8 cellular contexts compared by ENCODE assay signal in genomic region chr1:53837924-53838653, GRCh38. TPM values are rescaled to one million over a fixed set of nuclear protein-coding genes. Genes with fewer than 3 reads are reported as not detected.
DNase-seq lines count a peak whose midpoint lies in the region; ATAC-seq and TF ChIP-seq lines count a peak whose summit lies in the region.

A gene with protein sequence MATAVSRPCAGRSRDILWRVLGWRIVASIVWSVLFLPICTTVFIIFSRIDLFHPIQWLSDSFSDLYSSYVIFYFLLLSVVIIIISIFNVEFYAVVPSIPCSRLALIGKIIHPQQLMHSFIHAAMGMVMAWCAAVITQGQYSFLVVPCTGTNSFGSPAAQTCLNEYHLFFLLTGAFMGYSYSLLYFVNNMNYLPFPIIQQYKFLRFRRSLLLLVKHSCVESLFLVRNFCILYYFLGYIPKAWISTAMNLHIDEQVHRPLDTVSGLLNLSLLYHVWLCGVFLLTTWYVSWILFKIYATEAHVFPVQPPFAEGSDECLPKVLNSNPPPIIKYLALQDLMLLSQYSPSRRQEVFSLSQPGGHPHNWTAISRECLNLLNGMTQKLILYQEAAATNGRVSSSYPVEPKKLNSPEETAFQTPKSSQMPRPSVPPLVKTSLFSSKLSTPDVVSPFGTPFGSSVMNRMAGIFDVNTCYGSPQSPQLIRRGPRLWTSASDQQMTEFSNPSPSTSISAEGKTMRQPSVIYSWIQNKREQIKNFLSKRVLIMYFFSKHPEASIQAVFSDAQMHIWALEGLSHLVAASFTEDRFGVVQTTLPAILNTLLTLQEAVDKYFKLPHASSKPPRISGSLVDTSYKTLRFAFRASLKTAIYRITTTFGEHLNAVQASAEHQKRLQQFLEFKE (minus strand): TSS chr1:53838296. CDS start chr1:53838261, 35 bp downstream.

- TF ChIP-seq POLR2A in uterus (IDR thresholded peaks at IDR 0.05): no peak

- intact Hi-C loops in T-helper 2 cell treated with Interferon-gamma antibody and Interleukin-4, amounts not matched to agents 100 ng/mL and 5 ng/mL, for 36 hours (cut with micrococcal nuclease): loop anchor here (1.0 kb wide), 5 partner anchors 51 to 926 kb away; partner anchors contain the start of genes IFT25, PARS2 and YIPF1
- intact Hi-C loops in left ventricle myocardium superior (cut with micrococcal nuclease) (no loop called here), psoas muscle (cut with DNase I) (no loop called here), uterus (cut with DNase I; ENCODE audit: low total_unique reads) (no loop called here)

- DNase-seq in NCI-H187 treated with DMSO at 0.1 percent for 48 hours (lab: John Stamatoyannopoulos, UW) (peak; percentile 90), anterior cingulate cortex (lab: John Stamatoyannopoulos, UW) (peak; percentile 85 to 99 (median 94)), left ventricle myocardium superior (peak; percentile 93), psoas muscle (peak; percentile 89 to 95), uterus (peak; percentile 89 to 90)

- peak; percentile 62 for ATAC-seq in GM18499 (IDR thresholded peaks at IDR 0.05; ENCODE audit: insufficient read depth, unreplicated experiment)
- ATAC-seq in HG02943 (IDR thresholded peaks at IDR 0.05; ENCODE audit: low read depth, unreplicated experiment): peak; percentile 86
- ATAC-seq in left ventricle myocardium superior: peak; percentile 98
- peak; percentile 96 to 98 (median 96) for ATAC-seq in psoas muscle

- H3K4me3 ChIP-seq in psoas muscle: peak within 1 kb of the TSS; percentile 90
- peak within 1 kb of the TSS; percentile 53 to 97 for H3K4me3 ChIP-seq in uterus

- WGBS in psoas muscle, 3 donors: 0% methylated on average over 47 to 59 of the region's 59 CpGs

- TF ChIP-seq CTCF in psoas muscle (IDR thresholded peaks at IDR 0.05) (peak; percentile 23), uterus (IDR thresholded peaks at IDR 0.05) (peak; percentile 30 to 43 (median 38))

- H3K27ac ChIP-seq in psoas muscle (peak within 1 kb of the TSS; percentile 98), uterus (peak within 1 kb of the TSS; percentile 87 to 91)

- H3K9me3 ChIP-seq in psoas muscle: peaks cover 1% of the 10 kb centered on the region
- H3K9me3 ChIP-seq in uterus: peaks cover 0 to 5% of the 10 kb centered on the region in 2 donors

- H3K4me1 ChIP-seq in psoas muscle: no peaks in the 10 kb centered on the region
- H3K4me1 ChIP-seq in uterus: no peaks in the 10 kb centered on the region

- no peaks in the 10 kb centered on the region for H3K36me3 ChIP-seq in psoas muscle (ENCODE audit: insufficient read depth in 1 of 2, low read depth in 1 of 2)
- H3K36me3 ChIP-seq in uterus: no peaks in the 10 kb centered on the region

- H3K27me3 ChIP-seq in psoas muscle (ENCODE audit: insufficient read depth in 3 of 3, low read length in 2 of 3) (no peaks in the 10 kb centered on the region), uterus (no peaks in the 10 kb centered on the region)

RNA-seq across cellular contexts. Expression of the gene that starts here (rescaled TPM):
- total RNA-seq in T-helper 2 cell treated with Interferon-gamma antibody and Interleukin-4, amounts not matched to agents 100 ng/mL and 5 ng/mL, for 36 hours: 27.3 and 28.4 TPM in 2 replicates
- 6.7 TPM for total RNA-seq in left ventricle myocardium superior
- total RNA-seq in psoas muscle: 1 to 10 TPM; 3.0 to 7.5 (median 4.8) TPM
- polyA plus RNA-seq in psoas muscle: 10 to 100 TPM in 1 of 3 donors, 1 to 10 TPM in 2; 4.3 to 12.1 (median 9.2) TPM
- total RNA-seq in uterus: 10 to 100 TPM in 3 of 4 donors, 1 to 10 TPM in 1; 6.1 to 41.8 (median 16.8) TPM

Comparison
In these comparisons a context has a peak if more than half of its experiments do, and no peak if none do; other contexts are left out.
1. Peak in every context shown above with its lines: DNase-seq, ATAC-seq, H3K4me3 ChIP-seq and H3K27ac ChIP-seq.